12 cellular contexts compared by ENCODE assay signal in the genomic region with DNA sequence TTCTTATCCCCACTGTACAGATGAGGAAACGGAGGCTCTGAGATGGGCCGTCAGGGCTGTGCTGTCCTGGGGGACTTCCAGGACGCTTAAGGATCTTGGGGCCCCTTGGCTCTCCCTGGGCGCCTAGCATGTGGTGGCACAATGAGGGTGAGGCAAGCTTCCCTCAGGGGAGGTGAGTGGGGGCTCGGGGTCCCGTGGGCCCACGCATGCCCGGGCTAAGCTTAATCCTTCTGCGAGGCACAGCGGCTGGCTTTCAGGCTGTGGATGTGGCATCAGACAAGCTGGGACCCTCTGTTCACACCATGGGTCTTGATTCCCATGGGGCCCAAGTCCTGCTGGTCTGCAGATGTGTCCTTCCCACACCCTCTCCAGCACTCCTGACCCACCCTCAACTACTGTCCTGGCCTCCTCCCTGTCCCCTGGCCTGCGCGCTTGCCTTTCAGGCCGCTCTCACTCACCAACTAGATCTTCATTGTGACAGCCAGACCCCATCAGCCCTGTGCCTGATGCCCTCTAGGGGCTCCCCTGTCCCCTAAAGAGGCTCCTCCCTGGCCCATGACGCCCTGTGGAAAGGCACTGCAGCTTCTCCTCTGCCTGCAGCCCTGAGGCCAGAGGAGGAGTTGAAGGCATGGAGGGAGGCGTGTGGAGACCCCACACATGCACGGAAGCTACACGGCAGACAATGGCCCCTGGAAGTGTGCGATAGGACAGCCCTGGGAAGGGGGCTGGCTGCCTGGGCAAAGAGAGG. TPM values are rescaled to one million over a fixed set of nuclear protein-coding genes. Genes with fewer than 3 reads are reported as not detected.
DNase-seq lines count a peak whose midpoint lies in the region; ATAC-seq and TF ChIP-seq lines count a peak whose summit lies in the region.
"Had no signal": no experiment of that assay in that cellular context is flagged by ENCODE, and none has a peak within 500 bp of the region (broad histone marks: within the 10 kb centered on the region; RNA-seq: fewer than 3 reads in every experiment).

No MANE protein-coding gene starts in this region.

- peak overlapping the region; percentile 55 for H2BK15ac ChIP-seq in mesenchymal stem cell (ENCODE audit: low read depth, poor library complexity, severe bottlenecking)

- peak overlapping the region; percentile 3 to 17 for H3K18ac ChIP-seq in mesenchymal stem cell (ENCODE audit: low read depth in 1 of 2, low read length in 2 of 2)

- DNase-seq in GM23248 (no peak), mesenchymal stem cell (no peak), NCI-H1417 treated with DMSO at 0.1 percent for 48 hours (lab: John Stamatoyannopoulos, UW) (no peak), colonic mucosa (no peak)
- no peak for DNase-seq in activated naive CD8-positive, alpha-beta T cell treated with anti-CD3 and anti-CD28 coated beads for 36 hours
- DNase-seq: amniotic stem cell, MV-4-11, NCI-H748 treated with DMSO at 0.1 percent for 48 hours had no signal

- H4K20me1 ChIP-seq in BLaER1 (peaks cover 21% of the 10 kb centered on the region), GM23248 (ENCODE audit: insufficient read depth) (no peaks in the 10 kb centered on the region)

- H3K27me3 Mint-ChIP-seq in activated naive CD8-positive, alpha-beta T cell treated with anti-CD3 and anti-CD28 coated beads for 36 hours: no peaks in the 10 kb centered on the region
- H3K27me3 Mint-ChIP-seq: natural killer cell treated with Interleukin-12 subunit alpha and Interleukin-12 subunit beta and Interleukin-15 and Interleukin-18, amount 100 ng/mL, for 72 hours had no signal

- H3K4me3 ChIP-seq in BLaER1: no peak overlapping the region
- H3K4me3 ChIP-seq in GM23248: no peak overlapping the region
- H3K4me3 ChIP-seq in mesenchymal stem cell (ENCODE audit: insufficient read depth in 1 of 2, low read depth in 1 of 2, low read length in 2 of 2): no peak overlapping the region
- H3K4me3 ChIP-seq in colonic mucosa: no peak overlapping the region

- peaks cover 11% of the 10 kb centered on the region for H3K79me1 ChIP-seq in mesenchymal stem cell (replicated peaks; ENCODE audit: low read length, poor library complexity, severe bottlenecking)

- peak overlapping the region; percentile 54 for H2AK5ac ChIP-seq in mesenchymal stem cell (ENCODE audit: low read length, severe bottlenecking)

- peak overlapping the region; percentile 35 for H4K8ac ChIP-seq in mesenchymal stem cell (ENCODE audit: low read length)

- intact Hi-C loops in colonic mucosa (cut with DNase I): no loop called here

- peaks cover 21% of the 10 kb centered on the region for H3F3A ChIP-seq in GM23248 (ENCODE audit: insufficient read depth)

- in situ Hi-C loops in GM23248 (cut with MboI): no loop called here

- H3K9me3 Mint-ChIP-seq in activated naive CD8-positive, alpha-beta T cell treated with anti-CD3 and anti-CD28 coated beads for 36 hours: no peaks in the 10 kb centered on the region
- H3K9me3 Mint-ChIP-seq: natural killer cell treated with Interleukin-12 subunit alpha and Interleukin-12 subunit beta and Interleukin-15 and Interleukin-18, amount 100 ng/mL, for 72 hours had no signal

- no peak for TF ChIP-seq CTCF in colonic mucosa (IDR thresholded peaks at IDR 0.05)

- peak overlapping the region; percentile 50 for H2BK120ac ChIP-seq in mesenchymal stem cell (ENCODE audit: low read depth, low read length)

- no peaks in the 10 kb centered on the region for H3K27me3 ChIP-seq in BLaER1
- H3K27me3 ChIP-seq in GM23248 (replicated peaks; ENCODE audit: insufficient read depth): no peaks in the 10 kb centered on the region
- peaks cover 0 to 3% of the 10 kb centered on the region in 2 experiments for H3K27me3 ChIP-seq in mesenchymal stem cell (ENCODE audit: control insufficient read depth in 1 of 2, insufficient read depth in 1 of 2, low read length in 2 of 2)
- H3K27me3 ChIP-seq in colonic mucosa: no peaks in the 10 kb centered on the region

- H2BK12ac ChIP-seq in mesenchymal stem cell (ENCODE audit: low read length in 2 of 2): peak overlapping the region; percentile 41 to 97

- H3K27ac Mint-ChIP-seq in activated naive CD8-positive, alpha-beta T cell treated with anti-CD3 and anti-CD28 coated beads for 36 hours: no peak overlapping the region
- H3K27ac Mint-ChIP-seq: natural killer cell treated with Interleukin-12 subunit alpha and Interleukin-12 subunit beta and Interleukin-15 and Interleukin-18, amount 100 ng/mL, for 72 hours had no signal

- H2AFZ ChIP-seq in GM23248 (no peak overlapping the region), mesenchymal stem cell (ENCODE audit: low read depth, low read length) (no peak overlapping the region)

- H3K14ac ChIP-seq in mesenchymal stem cell (ENCODE audit: low read length in 2 of 2): no peak overlapping the region

- H4K91ac ChIP-seq in mesenchymal stem cell (ENCODE audit: low read length): peak overlapping the region; percentile 30

- H3K36me3 ChIP-seq in BLaER1 (peaks cover 26% of the 10 kb centered on the region), GM23248 (ENCODE audit: low read depth) (peaks cover 6% of the 10 kb centered on the region; the same call in 1 of the 2 replicates), mesenchymal stem cell (ENCODE audit: control insufficient read depth in 1 of 2, insufficient read depth in 2 of 2, low read depth in 1 of 2, low read length in 2 of 2) (peaks cover 15 to 22% of the 10 kb centered on the region in 2 experiments), colonic mucosa (no peaks in the 10 kb centered on the region)

- peak overlapping the region; percentile 19 to 60 for H3K4ac ChIP-seq in mesenchymal stem cell (ENCODE audit: low read depth in 1 of 2, low read length in 2 of 2)

- peaks cover 7% of the 10 kb centered on the region for H3K36me3 Mint-ChIP-seq in activated naive CD8-positive, alpha-beta T cell treated with anti-CD3 and anti-CD28 coated beads for 36 hours
- H3K36me3 Mint-ChIP-seq: natural killer cell treated with Interleukin-12 subunit alpha and Interleukin-12 subunit beta and Interleukin-15 and Interleukin-18, amount 100 ng/mL, for 72 hours had no signal

- H3K9me3 ChIP-seq in BLaER1 (no peaks in the 10 kb centered on the region), GM23248 (ENCODE audit: low read depth) (no peaks in the 10 kb centered on the region), mesenchymal stem cell (ENCODE audit: control insufficient read depth, low read length) (no peaks in the 10 kb centered on the region), colonic mucosa (no peaks in the 10 kb centered on the region)

- H3K79me2 ChIP-seq in GM23248 (ENCODE audit: insufficient read depth): peaks cover 11% of the 10 kb centered on the region

- no peak overlapping the region for H3K23ac ChIP-seq in mesenchymal stem cell (ENCODE audit: low read length in 2 of 2)

- ATAC-seq in GM21447 (IDR thresholded peaks at IDR 0.05; ENCODE audit: unreplicated experiment): no peak

- WGBS in GM23248 (ENCODE audit: low coverage in 1 of 2, low lambda C conversion rate in 2 of 2, missing lambda C conversion rate in 2 of 2), 2 experiments: 96% methylated on average over 16 of the region's 18 CpGs
- 96% methylated on average over 18 of the region's 18 CpGs for WGBS in mesenchymal stem cell

- H2BK5ac ChIP-seq in mesenchymal stem cell (ENCODE audit: low read depth, low read length, poor library complexity, severe bottlenecking): no peak overlapping the region

- H3K9me2 ChIP-seq in GM23248 (ENCODE audit: insufficient read depth): no peaks in the 10 kb centered on the region

- H3K4me1 ChIP-seq in BLaER1: peaks cover 76% of the 10 kb centered on the region
- H3K4me1 ChIP-seq in GM23248 (ENCODE audit: insufficient read depth): peaks cover 27% of the 10 kb centered on the region
- H3K4me1 ChIP-seq in mesenchymal stem cell (ENCODE audit: control insufficient read depth, insufficient read depth, low read depth, low read length): peaks cover 51% of the 10 kb centered on the region
- H3K4me1 ChIP-seq in colonic mucosa: no peaks in the 10 kb centered on the region

- H3K4me2 ChIP-seq in BLaER1 (peak overlapping the region; percentile 49), GM23248 (ENCODE audit: unreplicated experiment) (no peak overlapping the region), mesenchymal stem cell (ENCODE audit: low read length, poor library complexity, severe bottlenecking) (no peak overlapping the region)

- peaks cover 10% of the 10 kb centered on the region for H3K4me1 Mint-ChIP-seq in activated naive CD8-positive, alpha-beta T cell treated with anti-CD3 and anti-CD28 coated beads for 36 hours

- no peak overlapping the region for H3K4me3 Mint-ChIP-seq in activated naive CD8-positive, alpha-beta T cell treated with anti-CD3 and anti-CD28 coated beads for 36 hours
- H3K4me3 Mint-ChIP-seq: natural killer cell treated with Interleukin-12 subunit alpha and Interleukin-12 subunit beta and Interleukin-15 and Interleukin-18, amount 100 ng/mL, for 72 hours had no signal

- H3K27ac ChIP-seq in BLaER1 (peak overlapping the region; percentile 60), GM23248 (peak overlapping the region; percentile 94), angular gyrus (ENCODE audit: low read depth, low read length) (peak overlapping the region; percentile 99), mesenchymal stem cell (ENCODE audit: low read length, poor library complexity, severe bottlenecking) (no peak overlapping the region), colonic mucosa (no peak overlapping the region)

- H3K9ac ChIP-seq in BLaER1 (no peak overlapping the region), GM23248 (peak overlapping the region; percentile 8; the same call in 1 of the 2 replicates), mesenchymal stem cell (ENCODE audit: low read length) (no peak overlapping the region), colonic mucosa (ENCODE audit: low read depth in 2 of 2, low read length in 2 of 2) (no peak overlapping the region)

RNA-seq across cellular contexts. Expression of gene DUSP7, which starts 11.3 kb away (rescaled TPM):
- 12.4 and 17.7 TPM in 2 replicates for total RNA-seq in GM23248 (2014; rRNA removed; shearing (Covaris generic))
- 5.1 and 5.8 TPM in 2 replicates for polyA plus RNA-seq in GM23248 (2016; fragmentation: Nextera tagmentation; extraction: Ambion mirVana)
- polyA plus RNA-seq in mesenchymal stem cell (2013, experiment 1 of 2): 30.5 TPM
- polyA plus RNA-seq in mesenchymal stem cell (2013, experiment 2 of 2): 30.2 TPM
- 10 to 100 TPM; 21.7 to 22.0 TPM for total RNA-seq in activated naive CD8-positive, alpha-beta T cell treated with anti-CD3 and anti-CD28 coated beads for 36 hours
- total RNA-seq in colonic mucosa: 1 to 10 TPM; 9.5 to 9.8 TPM

RNA-seq across cellular contexts. Expression of gene RPL29, which starts 49.3 kb away (rescaled TPM):
- 965 and 1,164 TPM in 2 replicates for total RNA-seq in GM23248 (2014; rRNA removed; shearing (Covaris generic))
- polyA plus RNA-seq in GM23248 (2016; fragmentation: Nextera tagmentation; extraction: Ambion mirVana): 665 and 690 TPM in 2 replicates
- polyA plus RNA-seq in mesenchymal stem cell (2013, experiment 1 of 2): 1,869 TPM
- 1,864 TPM for polyA plus RNA-seq in mesenchymal stem cell (2013, experiment 2 of 2)
- total RNA-seq in activated naive CD8-positive, alpha-beta T cell treated with anti-CD3 and anti-CD28 coated beads for 36 hours: 1,000 to 10,000 TPM; 1,575 to 1,589 TPM
- 1,000 to 10,000 TPM; 1,051 to 1,273 TPM for total RNA-seq in colonic mucosa

Comparison
In these comparisons a context has a peak if more than half of its experiments do, and no peak if none do; other contexts are left out.
1. H3K27ac ChIP-seq: peak in BLaER1 (single experiment), GM23248 (single experiment) and angular gyrus (single experiment); none in mesenchymal stem cell (single experiment) and colonic mucosa (single experiment).